ENCODE assay signal across 1 cellular context in genomic region chr1:61376151-61376550, GRCh38.
TF ChIP-seq lines count a peak whose summit lies in the region.

No MANE protein-coding gene starts in this region.

TF ChIP-seq in WTC11, 78 proteins besides CTCF, POLR2A, EP300 and RAD21 (continued from another document):
- no peak for TF ChIP-seq IRF1 (CRISPR knock-in tag; IDR thresholded peaks at IDR 0.05)
- no peak for TF ChIP-seq ESRRA (CRISPR knock-in tag; IDR thresholded peaks at IDR 0.05; ENCODE audit: borderline replicate concordance)
- TF ChIP-seq ZNF396 (CRISPR knock-in tag; IDR thresholded peaks at IDR 0.05; ENCODE audit: borderline replicate concordance), result no peak
- no peak for TF ChIP-seq SOX15 (CRISPR knock-in tag; IDR thresholded peaks at IDR 0.05)
- TF ChIP-seq TCF7 (CRISPR knock-in tag; IDR thresholded peaks at IDR 0.05; ENCODE audit: low read depth), result no peak
- no peak for TF ChIP-seq E2F1 (CRISPR knock-in tag; IDR thresholded peaks at IDR 0.05)
- no peak for TF ChIP-seq ELF4 (CRISPR knock-in tag; IDR thresholded peaks at IDR 0.05; ENCODE audit: low read depth)
- no peak for TF ChIP-seq ZNF423 (CRISPR knock-in tag; IDR thresholded peaks at IDR 0.05)
- TF ChIP-seq NFE2L1 (CRISPR knock-in tag; IDR thresholded peaks at IDR 0.05), result no peak
- no peak for TF ChIP-seq PREB (CRISPR knock-in tag; IDR thresholded peaks at IDR 0.05; ENCODE audit: borderline replicate concordance)
- no peak for TF ChIP-seq RELA (CRISPR knock-in tag; IDR thresholded peaks at IDR 0.05; ENCODE audit: borderline replicate concordance)
- TF ChIP-seq ZNF425 (CRISPR knock-in tag; conservative IDR thresholded peaks at IDR 0.05), result no peak
